In the genomic region with DNA sequence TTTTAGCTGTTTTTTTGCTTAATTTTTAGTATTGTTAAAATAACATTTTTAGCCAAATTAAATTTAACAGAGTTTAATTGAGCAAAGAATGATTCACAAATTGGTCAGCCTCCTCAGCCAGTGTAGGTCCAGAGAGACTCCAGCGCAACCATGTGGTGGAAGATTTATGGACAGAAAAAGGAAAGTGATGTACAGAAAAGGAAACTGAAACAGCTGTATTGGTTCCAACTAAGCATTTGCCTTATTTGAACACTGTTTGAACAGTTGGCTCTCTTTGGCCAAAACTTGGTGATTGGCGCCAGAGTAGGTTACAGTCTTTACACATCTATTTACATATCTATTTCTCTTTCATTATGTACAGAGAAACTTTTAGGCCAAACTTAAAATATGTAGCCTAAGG, we compare ENCODE assay signal across 2 cellular contexts.
TF ChIP-seq lines count a peak whose summit lies in the region.

No MANE protein-coding gene starts in this region.

TF ChIP-seq in K562, 482 proteins besides CTCF, POLR2A, EP300 and RAD21 (continued from another document and continues in another):
- TF ChIP-seq, protein P1, sequence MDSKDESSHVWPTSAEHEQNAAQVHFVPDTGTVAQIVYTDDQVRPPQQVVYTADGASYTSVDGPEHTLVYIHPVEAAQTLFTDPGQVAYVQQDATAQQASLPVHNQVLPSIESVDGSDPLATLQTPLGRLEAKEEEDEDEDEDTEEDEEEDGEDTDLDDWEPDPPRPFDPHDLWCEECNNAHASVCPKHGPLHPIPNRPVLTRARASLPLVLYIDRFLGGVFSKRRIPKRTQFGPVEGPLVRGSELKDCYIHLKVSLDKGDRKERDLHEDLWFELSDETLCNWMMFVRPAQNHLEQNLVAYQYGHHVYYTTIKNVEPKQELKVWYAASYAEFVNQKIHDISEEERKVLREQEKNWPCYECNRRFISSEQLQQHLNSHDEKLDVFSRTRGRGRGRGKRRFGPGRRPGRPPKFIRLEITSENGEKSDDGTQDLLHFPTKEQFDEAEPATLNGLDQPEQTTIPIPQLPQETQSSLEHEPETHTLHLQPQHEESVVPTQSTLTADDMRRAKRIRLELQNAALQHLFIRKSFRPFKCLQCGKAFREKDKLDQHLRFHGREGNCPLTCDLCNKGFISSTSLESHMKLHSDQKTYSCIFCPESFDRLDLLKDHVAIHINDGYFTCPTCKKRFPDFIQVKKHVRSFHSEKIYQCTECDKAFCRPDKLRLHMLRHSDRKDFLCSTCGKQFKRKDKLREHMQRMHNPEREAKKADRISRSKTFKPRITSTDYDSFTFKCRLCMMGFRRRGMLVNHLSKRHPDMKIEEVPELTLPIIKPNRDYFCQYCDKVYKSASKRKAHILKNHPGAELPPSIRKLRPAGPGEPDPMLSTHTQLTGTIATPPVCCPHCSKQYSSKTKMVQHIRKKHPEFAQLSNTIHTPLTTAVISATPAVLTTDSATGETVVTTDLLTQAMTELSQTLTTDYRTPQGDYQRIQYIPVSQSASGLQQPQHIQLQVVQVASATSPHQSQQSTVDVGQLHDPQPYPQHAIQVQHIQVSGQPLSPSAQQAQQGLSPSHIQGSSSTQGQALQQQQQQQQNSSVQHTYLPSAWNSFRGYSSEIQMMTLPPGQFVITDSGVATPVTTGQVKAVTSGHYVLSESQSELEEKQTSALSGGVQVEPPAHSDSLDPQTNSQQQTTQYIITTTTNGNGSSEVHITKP (IDR thresholded peaks at IDR 0.05; ENCODE audit: partially characterized antibody), result no peak
- TF ChIP-seq, protein P2, sequence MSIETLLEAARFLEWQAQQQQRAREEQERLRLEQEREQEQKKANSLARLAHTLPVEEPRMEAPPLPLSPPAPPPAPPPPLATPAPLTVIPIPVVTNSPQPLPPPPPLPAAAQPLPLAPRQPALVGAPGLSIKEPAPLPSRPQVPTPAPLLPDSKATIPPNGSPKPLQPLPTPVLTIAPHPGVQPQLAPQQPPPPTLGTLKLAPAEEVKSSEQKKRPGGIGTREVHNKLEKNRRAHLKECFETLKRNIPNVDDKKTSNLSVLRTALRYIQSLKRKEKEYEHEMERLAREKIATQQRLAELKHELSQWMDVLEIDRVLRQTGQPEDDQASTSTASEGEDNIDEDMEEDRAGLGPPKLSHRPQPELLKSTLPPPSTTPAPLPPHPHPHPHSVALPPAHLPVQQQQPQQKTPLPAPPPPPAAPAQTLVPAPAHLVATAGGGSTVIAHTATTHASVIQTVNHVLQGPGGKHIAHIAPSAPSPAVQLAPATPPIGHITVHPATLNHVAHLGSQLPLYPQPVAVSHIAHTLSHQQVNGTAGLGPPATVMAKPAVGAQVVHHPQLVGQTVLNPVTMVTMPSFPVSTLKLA (conservative IDR thresholded peaks at IDR 0.05), result 0 out of 4 replicates have a peak, but pooled peaks have one; percentile 15 to 33
- TF ChIP-seq FOXM1 (IDR thresholded peaks at IDR 0.05; ENCODE audit: low read depth) (peak; percentile 53), FOXM1 (CRISPR knock-in tag; IDR thresholded peaks at IDR 0.05; ENCODE audit: low read depth) (no peak), FOXK1 (CRISPR knock-in tag; IDR thresholded peaks at IDR 0.05; ENCODE audit: borderline replicate concordance) (no peak), MEIS2 (IDR thresholded peaks at IDR 0.05; ENCODE audit: partially characterized antibody) (peak; percentile 78), SMC3 (conservative IDR thresholded peaks at IDR 0.05; ENCODE audit: insufficient read depth, low read depth, low read length) (0 out of 2 replicates have a peak, but pooled peaks have one; percentile 40), MYC (IDR thresholded peaks at IDR 0.05; ENCODE audit: low read depth, low read length) (0 out of 2 replicates have a peak, but pooled peaks have one; percentile 31), MYC (CRISPR knock-in tag; IDR thresholded peaks at IDR 0.05; ENCODE audit: borderline replicate concordance, low read depth) (no peak), JUND (IDR thresholded peaks at IDR 0.05; ENCODE audit: borderline replicate concordance, low read depth, low read length) (no peak), JUND (tag; IDR thresholded peaks at IDR 0.05; ENCODE audit: borderline replicate concordance, low read depth, low read length) (peak; percentile 14; the same call in 1 of the 3 replicates), KLF16 (IDR thresholded peaks at IDR 0.05) (0 out of 2 replicates have a peak, but pooled peaks have one; percentile 33), ZZZ3 (IDR thresholded peaks at IDR 0.05) (no peak), ZNF584 (CRISPR knock-in tag; IDR thresholded peaks at IDR 0.05; ENCODE audit: low read depth) (no peak), RCOR1 (IDR thresholded peaks at IDR 0.05; ENCODE audit: borderline replicate concordance in 1 of 2, low read depth in 2 of 2, low read length in 2 of 2) (peak in 1 of 2 experiments; percentile 56; a peak in 1 of 4 replicates), ZNF785 (CRISPR knock-in tag; IDR thresholded peaks at IDR 0.05) (0 out of 2 replicates have a peak, but pooled peaks have one; percentile 14), ZNF23 (CRISPR knock-in tag; IDR thresholded peaks at IDR 0.05) (no peak), FOSL1 (tag; conservative IDR thresholded peaks at IDR 0.05) (peak; percentile 42; the same call in 1 of the 2 replicates), RBM14 (IDR thresholded peaks at IDR 0.05; ENCODE audit: borderline replicate concordance, insufficient read depth, low read depth, low read length) (no peak), ARID2 (IDR thresholded peaks at IDR 0.05) (0 out of 2 replicates have a peak, but pooled peaks have one; percentile 27)
- TF ChIP-seq, protein P3, sequence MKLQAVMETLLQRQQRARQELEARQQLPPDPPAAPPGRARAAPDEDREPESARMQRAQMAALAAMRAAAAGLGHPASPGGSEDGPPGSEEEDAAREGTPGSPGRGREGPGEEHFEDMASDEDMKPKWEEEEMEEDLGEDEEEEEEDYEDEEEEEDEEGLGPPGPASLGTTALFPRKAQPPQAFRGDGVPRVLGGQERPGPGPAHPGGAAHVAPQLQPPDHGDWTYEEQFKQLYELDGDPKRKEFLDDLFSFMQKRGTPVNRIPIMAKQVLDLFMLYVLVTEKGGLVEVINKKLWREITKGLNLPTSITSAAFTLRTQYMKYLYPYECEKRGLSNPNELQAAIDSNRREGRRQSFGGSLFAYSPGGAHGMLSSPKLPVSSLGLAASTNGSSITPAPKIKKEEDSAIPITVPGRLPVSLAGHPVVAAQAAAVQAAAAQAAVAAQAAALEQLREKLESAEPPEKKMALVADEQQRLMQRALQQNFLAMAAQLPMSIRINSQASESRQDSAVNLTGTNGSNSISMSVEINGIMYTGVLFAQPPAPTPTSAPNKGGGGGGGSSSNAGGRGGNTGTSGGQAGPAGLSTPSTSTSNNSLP (IDR thresholded peaks at IDR 0.05; ENCODE audit: borderline replicate concordance, low read depth, low read length), result peak; percentile 80; the same call in 1 of the 2 replicates
- TF ChIP-seq, protein P4, sequence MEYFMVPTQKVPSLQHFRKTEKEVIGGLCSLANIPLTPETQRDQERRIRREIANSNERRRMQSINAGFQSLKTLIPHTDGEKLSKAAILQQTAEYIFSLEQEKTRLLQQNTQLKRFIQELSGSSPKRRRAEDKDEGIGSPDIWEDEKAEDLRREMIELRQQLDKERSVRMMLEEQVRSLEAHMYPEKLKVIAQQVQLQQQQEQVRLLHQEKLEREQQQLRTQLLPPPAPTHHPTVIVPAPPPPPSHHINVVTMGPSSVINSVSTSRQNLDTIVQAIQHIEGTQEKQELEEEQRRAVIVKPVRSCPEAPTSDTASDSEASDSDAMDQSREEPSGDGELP (CRISPR knock-in tag; IDR thresholded peaks at IDR 0.05; ENCODE audit: borderline replicate concordance), result peak; percentile 45; the same call in 1 of the 2 replicates

TF ChIP-seq in HEK293T, 16 proteins besides CTCF, POLR2A, EP300 and RAD21 (continued from another document):
- TF ChIP-seq, protein P5, sequence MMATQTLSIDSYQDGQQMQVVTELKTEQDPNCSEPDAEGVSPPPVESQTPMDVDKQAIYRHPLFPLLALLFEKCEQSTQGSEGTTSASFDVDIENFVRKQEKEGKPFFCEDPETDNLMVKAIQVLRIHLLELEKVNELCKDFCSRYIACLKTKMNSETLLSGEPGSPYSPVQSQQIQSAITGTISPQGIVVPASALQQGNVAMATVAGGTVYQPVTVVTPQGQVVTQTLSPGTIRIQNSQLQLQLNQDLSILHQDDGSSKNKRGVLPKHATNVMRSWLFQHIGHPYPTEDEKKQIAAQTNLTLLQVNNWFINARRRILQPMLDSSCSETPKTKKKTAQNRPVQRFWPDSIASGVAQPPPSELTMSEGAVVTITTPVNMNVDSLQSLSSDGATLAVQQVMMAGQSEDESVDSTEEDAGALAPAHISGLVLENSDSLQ (IDR thresholded peaks at IDR 0.05), result no peak
